9 cellular contexts compared by ENCODE assay signal in the genomic region with DNA sequence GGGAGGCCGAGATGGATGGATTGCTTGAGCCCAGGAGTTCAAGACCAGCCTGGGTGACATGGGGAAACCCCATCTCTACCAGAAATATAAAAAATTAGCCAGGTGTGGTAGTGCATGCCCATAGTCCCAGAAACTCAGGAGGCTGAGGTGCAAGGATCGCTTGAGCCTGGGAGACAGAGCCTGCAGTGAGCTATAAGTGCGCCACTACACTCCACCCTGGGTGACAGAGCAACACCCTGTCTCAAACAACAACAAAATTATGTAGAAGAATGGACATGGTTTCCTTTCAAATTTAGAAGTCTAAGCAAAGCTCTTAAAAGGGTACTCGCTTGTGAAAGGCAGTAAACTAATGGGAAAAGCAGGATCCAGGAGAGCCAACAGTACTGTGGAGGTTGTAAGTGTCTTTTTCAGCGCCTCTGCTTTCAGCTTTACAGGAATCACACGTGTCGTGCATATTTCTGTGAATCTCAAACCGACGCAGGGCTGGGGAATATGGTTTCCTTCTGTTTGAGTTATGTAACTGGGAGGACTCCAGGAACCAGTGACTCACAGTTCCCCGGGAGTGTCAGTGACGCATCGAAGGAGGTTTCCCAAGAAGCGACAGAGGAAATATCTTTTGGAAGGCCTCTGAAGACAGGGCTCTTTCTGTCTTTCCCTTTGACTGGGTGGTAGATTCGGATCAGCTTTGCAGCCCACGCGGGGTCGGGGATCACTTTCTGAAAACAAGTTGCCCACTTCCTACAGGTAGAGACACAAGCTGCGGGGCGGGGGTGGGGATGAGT. TPM values are rescaled to one million over a fixed set of nuclear protein-coding genes. Genes with fewer than 3 reads are reported as not detected.
DNase-seq lines count a peak whose midpoint lies in the region; ATAC-seq and TF ChIP-seq lines count a peak whose summit lies in the region.
"Not testable (repeated sequence)": the region's sequence is repeated elsewhere in the genome, so short reads cannot be mapped to it uniquely, and the experiment has no call there.
"Had no signal": no experiment of that assay in that cellular context is flagged by ENCODE, and none has a peak within 500 bp of the region (broad histone marks: within the 10 kb centered on the region; RNA-seq: fewer than 3 reads in every experiment).

No MANE protein-coding gene starts in this region.

- peak overlapping the region; percentile 82 for H3K4me2 ChIP-seq in fibroblast of lung (ENCODE audit: extremely low read depth, insufficient read depth, low read length)
- peak overlapping the region; percentile 78 for H3K4me2 ChIP-seq in smooth muscle cell

- not testable (repeated sequence) for H3K27ac ChIP-seq in fibroblast of lung (ENCODE audit: insufficient read depth, low read length); lung (ENCODE audit: low read depth in 1 of 2, low read length in 1 of 2)
- peak overlapping the region; percentile 62 for H3K27ac ChIP-seq in smooth muscle cell (ENCODE audit: low read depth)
- peak overlapping the region in 1 of 2 donors; percentile 58 for H3K27ac ChIP-seq in tibial artery

- H3K27me3 ChIP-seq in fibroblast of lung (ENCODE audit: control insufficient read depth, insufficient read depth, low read length); lung (ENCODE audit: control insufficient read depth, insufficient read depth); smooth muscle cell (ENCODE audit: low read depth); tibial artery: not testable (repeated sequence)

- not testable (repeated sequence) for TF ChIP-seq CTCF in fibroblast of lung (conservative IDR thresholded peaks at IDR 0.05 in 1 of 2, IDR thresholded peaks at IDR 0.05 in 1 of 2; ENCODE audit: low read depth in 1 of 2, low read length in 2 of 2); lung (IDR thresholded peaks at IDR 0.05; ENCODE audit: control extremely low read depth, extremely low read depth); smooth muscle cell (IDR thresholded peaks at IDR 0.05; ENCODE audit: borderline replicate concordance, insufficient read depth, poor library complexity, severe bottlenecking); tibial artery (IDR thresholded peaks at IDR 0.05)

- intact Hi-C loops in tibial artery (cut with DNase I; ENCODE audit: low total_unique reads) = not testable (repeated sequence)

- not testable (repeated sequence) for H3K4me1 ChIP-seq in fibroblast of lung (ENCODE audit: control insufficient read depth, extremely low read depth, insufficient read depth, low read length); lung (ENCODE audit: control insufficient read depth in 2 of 2, insufficient read depth in 2 of 2, low read length in 2 of 2); smooth muscle cell (ENCODE audit: low read depth)
- H3K4me1 ChIP-seq in tibial artery = peaks cover 0 to 10% (median 2%) of the 10 kb centered on the region in 4 donors

- 29 to 33% methylated on average over 13 to 15 of the region's 19 CpGs for WGBS in lung, 2 donors
- 28% methylated on average over 13 of the region's 19 CpGs for WGBS in smooth muscle cell (ENCODE audit: low lambda C conversion rate)

- not testable (repeated sequence) for H3K36me3 ChIP-seq in fibroblast of lung (ENCODE audit: control insufficient read depth, insufficient read depth, low read length); lung (ENCODE audit: control insufficient read depth in 2 of 2, insufficient read depth in 2 of 2, low read length in 2 of 2); smooth muscle cell (ENCODE audit: low read depth); tibial artery

- not testable (repeated sequence) for H4K20me1 ChIP-seq in fibroblast of lung (ENCODE audit: control insufficient read depth, extremely low read depth, insufficient read depth, low read length); smooth muscle cell (ENCODE audit: low read depth)

- H3K4me3 ChIP-seq in fibroblast of lung (replicated peaks in 1 of 4; ENCODE audit: control extremely low read depth in 1 of 4, insufficient read depth in 1 of 4, low read depth in 3 of 4, low read length in 4 of 4) = peak overlapping the region in 1 of 4 experiments; percentile 28
- H3K4me3 ChIP-seq in lung, smooth muscle cell: not testable (repeated sequence)
- peak overlapping the region; percentile 25 to 26 for H3K4me3 ChIP-seq in tibial artery

- H2AFZ ChIP-seq in fibroblast of lung (ENCODE audit: low read length) = not testable (repeated sequence)
- peak overlapping the region; percentile 75 for H2AFZ ChIP-seq in smooth muscle cell (ENCODE audit: low read depth)

- H3K9ac ChIP-seq in fibroblast of lung (ENCODE audit: insufficient read depth, low read length); smooth muscle cell (ENCODE audit: low read depth): not testable (repeated sequence)

- peak; percentile 86 for ATAC-seq in lung (ENCODE audit: insufficient read depth, low FRiP score)

- DNase-seq in EL (peak; percentile 85), NOMO-1 treated with dmso at 0.1 percent for 144 hours (lab: John Stamatoyannopoulos, UW; ENCODE audit: unreplicated experiment) (peak; percentile 4), amniotic stem cell (lab: John Stamatoyannopoulos, UW) (peak; percentile 69), fibroblast of lung (ENCODE audit: low read depth in 2 of 2) (peak; percentile 82 to 86), lung (ENCODE audit: low spot score) (peak; percentile 70), smooth muscle cell (lab: John Stamatoyannopoulos, UW; ENCODE audit: unreplicated experiment) (peak; percentile 3), tibial artery (peak; percentile 86 to 87)
- peak; percentile 8 for DNase-seq in activated CD4-positive, alpha-beta T cell treated with anti-CD3 and anti-CD28 coated beads, Interleukin-2, amount 50 U/mL, for 1 hour

- H3K9me3 ChIP-seq in fibroblast of lung (ENCODE audit: control insufficient read depth, insufficient read depth, low read depth, low read length); lung (ENCODE audit: control insufficient read depth in 2 of 2, insufficient read depth in 1 of 2, low read length in 1 of 2); smooth muscle cell (replicated peaks; ENCODE audit: low read depth); tibial artery: not testable (repeated sequence)

- H3K79me2 ChIP-seq in fibroblast of lung (ENCODE audit: control insufficient read depth, insufficient read depth, low read length); smooth muscle cell (ENCODE audit: low read depth): not testable (repeated sequence)

- not testable (repeated sequence) for H3F3A ChIP-seq in smooth muscle cell (ENCODE audit: low read depth)

RNA-seq across cellular contexts. Expression of gene CD8B, which starts 24.6 kb away (rescaled TPM):
- not detected in 2 replicates for total RNA-seq in fibroblast of lung
- polyA plus RNA-seq in fibroblast of lung = not detected in 2 replicates
- polyA plus RNA-seq in fibroblast of lung (2012) = not detected in 2 replicates
- polyA minus RNA-seq in fibroblast of lung (ENCODE audit: low replicate concordance) = not detected in 2 replicates
- total RNA-seq in lung = under 1 TPM; 0.28 to 0.77 TPM
- 1 to 10 TPM; 1.5 to 2.1 TPM for polyA plus RNA-seq in lung
- not detected in 2 replicates for total RNA-seq in smooth muscle cell
- not detected in 2 replicates for polyA plus RNA-seq in smooth muscle cell

RNA-seq across cellular contexts. Expression of gene CD8A, which starts 46.4 kb away (rescaled TPM):
- total RNA-seq in fibroblast of lung (not detected in 2 replicates), lung (1 to 10 TPM; 1.1 to 2.8 TPM), smooth muscle cell (not detected in 2 replicates)
- polyA plus RNA-seq in fibroblast of lung (not detected in 2 replicates), lung (1 to 10 TPM; 3.1 to 3.7 TPM), smooth muscle cell (0.40 TPM in 1 of 2 replicates, not detected in the other)
- not detected in 2 replicates for polyA plus RNA-seq in fibroblast of lung (2012)
- not detected in 2 replicates for polyA minus RNA-seq in fibroblast of lung (ENCODE audit: low replicate concordance)
- total RNA-seq: H7 had no signal

Comparison
In these comparisons a context has a peak if more than half of its experiments do, and no peak if none do; other contexts are left out.
1. DNase-seq: peak in every context shown above with its lines; median percentile 86 in tibial artery; 85 in EL; 84 in fibroblast of lung; 70 in lung; 69 in amniotic stem cell; 8 in activated CD4-positive, alpha-beta T cell treated with anti-CD3 and anti-CD28 coated beads, Interleukin-2, amount 50 U/mL, for 1 hour; 4 in NOMO-1 treated with dmso at 0.1 percent for 144 hours; 3 in smooth muscle cell.